1 cellular context compared by ENCODE assay signal in the genomic region with DNA sequence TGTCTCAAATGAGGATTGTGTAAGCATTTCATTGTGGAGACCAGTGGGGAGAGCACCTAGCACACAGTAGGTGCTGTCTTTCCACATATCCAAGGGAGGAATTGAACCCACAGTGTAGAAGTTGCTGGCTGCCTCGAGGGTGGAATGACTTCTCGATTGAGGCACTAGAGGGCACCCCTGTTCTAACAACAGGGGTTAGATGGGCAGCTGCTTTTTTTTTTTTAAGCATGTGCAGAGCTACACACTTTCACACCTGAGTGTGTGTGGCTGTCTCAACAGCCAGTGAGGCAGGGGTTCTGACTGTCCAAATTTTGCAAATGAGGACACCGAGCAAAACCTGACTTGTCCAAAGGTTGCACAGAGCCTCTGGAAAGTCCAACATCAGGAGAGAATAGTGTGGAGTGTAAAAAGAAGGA.
TF ChIP-seq lines count a peak whose summit lies in the region.

No MANE protein-coding gene starts in this region.

TF ChIP-seq in HepG2, 621 proteins besides CTCF, POLR2A, EP300 and RAD21 (continued from another document):
- TF ChIP-seq, protein P1, sequence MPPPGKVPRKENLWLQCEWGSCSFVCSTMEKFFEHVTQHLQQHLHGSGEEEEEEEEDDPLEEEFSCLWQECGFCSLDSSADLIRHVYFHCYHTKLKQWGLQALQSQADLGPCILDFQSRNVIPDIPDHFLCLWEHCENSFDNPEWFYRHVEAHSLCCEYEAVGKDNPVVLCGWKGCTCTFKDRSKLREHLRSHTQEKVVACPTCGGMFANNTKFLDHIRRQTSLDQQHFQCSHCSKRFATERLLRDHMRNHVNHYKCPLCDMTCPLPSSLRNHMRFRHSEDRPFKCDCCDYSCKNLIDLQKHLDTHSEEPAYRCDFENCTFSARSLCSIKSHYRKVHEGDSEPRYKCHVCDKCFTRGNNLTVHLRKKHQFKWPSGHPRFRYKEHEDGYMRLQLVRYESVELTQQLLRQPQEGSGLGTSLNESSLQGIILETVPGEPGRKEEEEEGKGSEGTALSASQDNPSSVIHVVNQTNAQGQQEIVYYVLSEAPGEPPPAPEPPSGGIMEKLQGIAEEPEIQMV (CRISPR knock-in tag; IDR thresholded peaks at IDR 0.05; ENCODE audit: low read depth): peak; percentile 45; the same call in 1 of the 2 replicates
- TF ChIP-seq, protein P2, sequence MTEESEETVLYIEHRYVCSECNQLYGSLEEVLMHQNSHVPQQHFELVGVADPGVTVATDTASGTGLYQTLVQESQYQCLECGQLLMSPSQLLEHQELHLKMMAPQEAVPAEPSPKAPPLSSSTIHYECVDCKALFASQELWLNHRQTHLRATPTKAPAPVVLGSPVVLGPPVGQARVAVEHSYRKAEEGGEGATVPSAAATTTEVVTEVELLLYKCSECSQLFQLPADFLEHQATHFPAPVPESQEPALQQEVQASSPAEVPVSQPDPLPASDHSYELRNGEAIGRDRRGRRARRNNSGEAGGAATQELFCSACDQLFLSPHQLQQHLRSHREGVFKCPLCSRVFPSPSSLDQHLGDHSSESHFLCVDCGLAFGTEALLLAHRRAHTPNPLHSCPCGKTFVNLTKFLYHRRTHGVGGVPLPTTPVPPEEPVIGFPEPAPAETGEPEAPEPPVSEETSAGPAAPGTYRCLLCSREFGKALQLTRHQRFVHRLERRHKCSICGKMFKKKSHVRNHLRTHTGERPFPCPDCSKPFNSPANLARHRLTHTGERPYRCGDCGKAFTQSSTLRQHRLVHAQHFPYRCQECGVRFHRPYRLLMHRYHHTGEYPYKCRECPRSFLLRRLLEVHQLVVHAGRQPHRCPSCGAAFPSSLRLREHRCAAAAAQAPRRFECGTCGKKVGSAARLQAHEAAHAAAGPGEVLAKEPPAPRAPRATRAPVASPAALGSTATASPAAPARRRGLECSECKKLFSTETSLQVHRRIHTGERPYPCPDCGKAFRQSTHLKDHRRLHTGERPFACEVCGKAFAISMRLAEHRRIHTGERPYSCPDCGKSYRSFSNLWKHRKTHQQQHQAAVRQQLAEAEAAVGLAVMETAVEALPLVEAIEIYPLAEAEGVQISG (CRISPR knock-in tag; IDR thresholded peaks at IDR 0.05): peak; percentile 24; the same call in 1 of the 2 replicates
- TF ChIP-seq, protein P3, sequence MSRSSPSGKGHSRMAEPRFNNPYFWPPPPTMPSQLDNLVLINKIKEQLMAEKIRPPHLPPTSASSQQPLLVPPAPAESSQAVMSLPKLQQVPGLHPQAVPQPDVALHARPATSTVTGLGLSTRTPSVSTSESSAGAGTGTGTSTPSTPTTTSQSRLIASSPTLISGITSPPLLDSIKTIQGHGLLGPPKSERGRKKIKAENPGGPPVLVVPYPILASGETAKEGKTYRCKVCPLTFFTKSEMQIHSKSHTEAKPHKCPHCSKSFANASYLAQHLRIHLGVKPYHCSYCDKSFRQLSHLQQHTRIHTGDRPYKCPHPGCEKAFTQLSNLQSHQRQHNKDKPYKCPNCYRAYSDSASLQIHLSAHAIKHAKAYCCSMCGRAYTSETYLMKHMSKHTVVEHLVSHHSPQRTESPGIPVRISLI (CRISPR knock-in tag; IDR thresholded peaks at IDR 0.05; ENCODE audit: borderline replicate concordance): peak; percentile 99
- TF ChIP-seq NONO (IDR thresholded peaks at IDR 0.05) (no peak), NONO (CRISPR knock-in tag; conservative IDR thresholded peaks at IDR 0.05) (peak; percentile 52; the same call in 1 of the 2 replicates), ZFAT (CRISPR knock-in tag; conservative IDR thresholded peaks at IDR 0.05) (no peak), STAG1 (CRISPR knock-in tag; IDR thresholded peaks at IDR 0.05) (peak; percentile 87), ETV6 (CRISPR knock-in tag; conservative IDR thresholded peaks at IDR 0.05) (no peak), ATRX (CRISPR knock-in tag; IDR thresholded peaks at IDR 0.05; ENCODE audit: borderline replicate concordance) (no peak), TAF1 (CRISPR knock-in tag; IDR thresholded peaks at IDR 0.05) (no peak), ZKSCAN1 (IDR thresholded peaks at IDR 0.05; ENCODE audit: low read length) (peak; percentile 99), KDM1A (CRISPR knock-in tag; IDR thresholded peaks at IDR 0.05) (0 out of 2 replicates have a peak, but pooled peaks have one; percentile 17), RCOR2 (CRISPR knock-in tag; IDR thresholded peaks at IDR 0.05) (0 out of 2 replicates have a peak, but pooled peaks have one; percentile 30), PPARG (CRISPR knock-in tag; conservative IDR thresholded peaks at IDR 0.05) (peak; percentile 61; the same call in 1 of the 2 replicates), KAT8 (CRISPR knock-in tag; IDR thresholded peaks at IDR 0.05) (no peak), ZMYM2 (CRISPR knock-in tag; IDR thresholded peaks at IDR 0.05) (peak; percentile 72; the same call in 1 of the 2 replicates), ZBTB7A (CRISPR knock-in tag; IDR thresholded peaks at IDR 0.05) (no peak), MIXL1 (CRISPR knock-in tag; IDR thresholded peaks at IDR 0.05) (0 out of 2 replicates have a peak, but pooled peaks have one; percentile 12), BHLHE40 (IDR thresholded peaks at IDR 0.05; ENCODE audit: low read length) (peak; percentile 94), ZNF234 (CRISPR knock-in tag; conservative IDR thresholded peaks at IDR 0.05) (no peak), SOX5 (CRISPR knock-in tag; IDR thresholded peaks at IDR 0.05; ENCODE audit: borderline replicate concordance) (peak; percentile 23; the same call in 1 of the 2 replicates), SOX6 (IDR thresholded peaks at IDR 0.05) (no peak), SOX6 (CRISPR knock-in tag; IDR thresholded peaks at IDR 0.05) (peak; percentile 21; the same call in 1 of the 2 replicates), REPIN1 (CRISPR knock-in tag; IDR thresholded peaks at IDR 0.05; ENCODE audit: borderline replicate concordance, low read depth) (0 out of 2 replicates have a peak, but pooled peaks have one; percentile 33), TEAD3 (CRISPR knock-in tag; optimal IDR thresholded peaks at IDR 0.05; ENCODE audit: borderline replicate concordance) (no peak), MYC (CRISPR knock-in tag; IDR thresholded peaks at IDR 0.05; ENCODE audit: borderline replicate concordance) (peak; percentile 51; the same call in 1 of the 2 replicates), ZFY (CRISPR knock-in tag; IDR thresholded peaks at IDR 0.05) (peak; percentile 24; the same call in 1 of the 2 replicates), ZNF121 (CRISPR knock-in tag; IDR thresholded peaks at IDR 0.05) (peak; percentile 77), SRSF9 (IDR thresholded peaks at IDR 0.05; ENCODE audit: borderline replicate concordance, insufficient read depth, low read depth, low read length, poor library complexity, severe bottlenecking) (no peak), ZNF83 (CRISPR knock-in tag; IDR thresholded peaks at IDR 0.05; ENCODE audit: borderline replicate concordance) (no peak)
- TF ChIP-seq, protein P4, sequence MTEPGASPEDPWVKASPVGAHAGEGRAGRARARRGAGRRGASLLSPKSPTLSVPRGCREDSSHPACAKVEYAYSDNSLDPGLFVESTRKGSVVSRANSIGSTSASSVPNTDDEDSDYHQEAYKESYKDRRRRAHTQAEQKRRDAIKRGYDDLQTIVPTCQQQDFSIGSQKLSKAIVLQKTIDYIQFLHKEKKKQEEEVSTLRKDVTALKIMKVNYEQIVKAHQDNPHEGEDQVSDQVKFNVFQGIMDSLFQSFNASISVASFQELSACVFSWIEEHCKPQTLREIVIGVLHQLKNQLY (CRISPR knock-in tag; IDR thresholded peaks at IDR 0.05): no peak
- TF ChIP-seq, protein P5, sequence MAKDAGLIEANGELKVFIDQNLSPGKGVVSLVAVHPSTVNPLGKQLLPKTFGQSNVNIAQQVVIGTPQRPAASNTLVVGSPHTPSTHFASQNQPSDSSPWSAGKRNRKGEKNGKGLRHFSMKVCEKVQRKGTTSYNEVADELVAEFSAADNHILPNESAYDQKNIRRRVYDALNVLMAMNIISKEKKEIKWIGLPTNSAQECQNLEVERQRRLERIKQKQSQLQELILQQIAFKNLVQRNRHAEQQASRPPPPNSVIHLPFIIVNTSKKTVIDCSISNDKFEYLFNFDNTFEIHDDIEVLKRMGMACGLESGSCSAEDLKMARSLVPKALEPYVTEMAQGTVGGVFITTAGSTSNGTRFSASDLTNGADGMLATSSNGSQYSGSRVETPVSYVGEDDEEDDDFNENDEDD (CRISPR knock-in tag; IDR thresholded peaks at IDR 0.05; ENCODE audit: borderline replicate concordance): peak; percentile 57; the same call in 1 of the 2 replicates
- TF ChIP-seq, protein P6, sequence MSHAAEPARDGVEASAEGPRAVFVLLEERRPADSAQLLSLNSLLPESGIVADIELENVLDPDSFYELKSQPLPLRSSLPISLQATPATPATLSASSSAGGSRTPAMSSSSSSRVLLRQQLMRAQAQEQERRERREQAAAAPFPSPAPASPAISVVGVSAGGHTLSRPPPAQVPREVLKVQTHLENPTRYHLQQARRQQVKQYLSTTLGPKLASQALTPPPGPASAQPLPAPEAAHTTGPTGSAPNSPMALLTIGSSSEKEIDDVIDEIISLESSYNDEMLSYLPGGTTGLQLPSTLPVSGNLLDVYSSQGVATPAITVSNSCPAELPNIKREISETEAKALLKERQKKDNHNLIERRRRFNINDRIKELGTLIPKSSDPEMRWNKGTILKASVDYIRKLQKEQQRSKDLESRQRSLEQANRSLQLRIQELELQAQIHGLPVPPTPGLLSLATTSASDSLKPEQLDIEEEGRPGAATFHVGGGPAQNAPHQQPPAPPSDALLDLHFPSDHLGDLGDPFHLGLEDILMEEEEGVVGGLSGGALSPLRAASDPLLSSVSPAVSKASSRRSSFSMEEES (CRISPR knock-in tag; IDR thresholded peaks at IDR 0.05): peak; percentile 67; the same call in 1 of the 2 replicates
- TF ChIP-seq, protein P7, sequence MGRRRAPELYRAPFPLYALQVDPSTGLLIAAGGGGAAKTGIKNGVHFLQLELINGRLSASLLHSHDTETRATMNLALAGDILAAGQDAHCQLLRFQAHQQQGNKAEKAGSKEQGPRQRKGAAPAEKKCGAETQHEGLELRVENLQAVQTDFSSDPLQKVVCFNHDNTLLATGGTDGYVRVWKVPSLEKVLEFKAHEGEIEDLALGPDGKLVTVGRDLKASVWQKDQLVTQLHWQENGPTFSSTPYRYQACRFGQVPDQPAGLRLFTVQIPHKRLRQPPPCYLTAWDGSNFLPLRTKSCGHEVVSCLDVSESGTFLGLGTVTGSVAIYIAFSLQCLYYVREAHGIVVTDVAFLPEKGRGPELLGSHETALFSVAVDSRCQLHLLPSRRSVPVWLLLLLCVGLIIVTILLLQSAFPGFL (CRISPR knock-in tag; IDR thresholded peaks at IDR 0.05): no peak
- TF ChIP-seq, protein P8, sequence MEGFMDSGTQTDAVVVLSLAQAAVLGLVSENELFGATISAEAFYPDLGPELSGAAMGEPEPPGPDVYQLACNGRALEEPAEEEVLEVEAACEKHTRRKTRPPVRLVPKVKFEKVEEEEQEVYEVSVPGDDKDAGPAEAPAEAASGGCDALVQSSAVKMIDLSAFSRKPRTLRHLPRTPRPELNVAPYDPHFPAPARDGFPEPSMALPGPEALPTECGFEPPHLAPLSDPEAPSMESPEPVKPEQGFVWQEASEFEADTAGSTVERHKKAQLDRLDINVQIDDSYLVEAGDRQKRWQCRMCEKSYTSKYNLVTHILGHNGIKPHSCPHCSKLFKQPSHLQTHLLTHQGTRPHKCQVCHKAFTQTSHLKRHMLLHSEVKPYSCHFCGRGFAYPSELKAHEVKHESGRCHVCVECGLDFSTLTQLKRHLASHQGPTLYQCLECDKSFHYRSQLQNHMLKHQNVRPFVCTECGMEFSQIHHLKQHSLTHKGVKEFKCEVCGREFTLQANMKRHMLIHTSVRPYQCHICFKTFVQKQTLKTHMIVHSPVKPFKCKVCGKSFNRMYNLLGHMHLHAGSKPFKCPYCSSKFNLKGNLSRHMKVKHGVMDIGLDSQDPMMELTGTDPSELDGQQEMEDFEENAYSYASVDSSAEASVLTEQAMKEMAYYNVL (CRISPR knock-in tag; IDR thresholded peaks at IDR 0.05; ENCODE audit: borderline replicate concordance): 0 out of 2 replicates have a peak, but pooled peaks have one; percentile 29
- TF ChIP-seq, protein P9, sequence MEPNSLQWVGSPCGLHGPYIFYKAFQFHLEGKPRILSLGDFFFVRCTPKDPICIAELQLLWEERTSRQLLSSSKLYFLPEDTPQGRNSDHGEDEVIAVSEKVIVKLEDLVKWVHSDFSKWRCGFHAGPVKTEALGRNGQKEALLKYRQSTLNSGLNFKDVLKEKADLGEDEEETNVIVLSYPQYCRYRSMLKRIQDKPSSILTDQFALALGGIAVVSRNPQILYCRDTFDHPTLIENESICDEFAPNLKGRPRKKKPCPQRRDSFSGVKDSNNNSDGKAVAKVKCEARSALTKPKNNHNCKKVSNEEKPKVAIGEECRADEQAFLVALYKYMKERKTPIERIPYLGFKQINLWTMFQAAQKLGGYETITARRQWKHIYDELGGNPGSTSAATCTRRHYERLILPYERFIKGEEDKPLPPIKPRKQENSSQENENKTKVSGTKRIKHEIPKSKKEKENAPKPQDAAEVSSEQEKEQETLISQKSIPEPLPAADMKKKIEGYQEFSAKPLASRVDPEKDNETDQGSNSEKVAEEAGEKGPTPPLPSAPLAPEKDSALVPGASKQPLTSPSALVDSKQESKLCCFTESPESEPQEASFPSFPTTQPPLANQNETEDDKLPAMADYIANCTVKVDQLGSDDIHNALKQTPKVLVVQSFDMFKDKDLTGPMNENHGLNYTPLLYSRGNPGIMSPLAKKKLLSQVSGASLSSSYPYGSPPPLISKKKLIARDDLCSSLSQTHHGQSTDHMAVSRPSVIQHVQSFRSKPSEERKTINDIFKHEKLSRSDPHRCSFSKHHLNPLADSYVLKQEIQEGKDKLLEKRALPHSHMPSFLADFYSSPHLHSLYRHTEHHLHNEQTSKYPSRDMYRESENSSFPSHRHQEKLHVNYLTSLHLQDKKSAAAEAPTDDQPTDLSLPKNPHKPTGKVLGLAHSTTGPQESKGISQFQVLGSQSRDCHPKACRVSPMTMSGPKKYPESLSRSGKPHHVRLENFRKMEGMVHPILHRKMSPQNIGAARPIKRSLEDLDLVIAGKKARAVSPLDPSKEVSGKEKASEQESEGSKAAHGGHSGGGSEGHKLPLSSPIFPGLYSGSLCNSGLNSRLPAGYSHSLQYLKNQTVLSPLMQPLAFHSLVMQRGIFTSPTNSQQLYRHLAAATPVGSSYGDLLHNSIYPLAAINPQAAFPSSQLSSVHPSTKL (CRISPR knock-in tag; IDR thresholded peaks at IDR 0.05): 0 out of 2 replicates have a peak, but pooled peaks have one; percentile 17
- TF ChIP-seq, protein P10, sequence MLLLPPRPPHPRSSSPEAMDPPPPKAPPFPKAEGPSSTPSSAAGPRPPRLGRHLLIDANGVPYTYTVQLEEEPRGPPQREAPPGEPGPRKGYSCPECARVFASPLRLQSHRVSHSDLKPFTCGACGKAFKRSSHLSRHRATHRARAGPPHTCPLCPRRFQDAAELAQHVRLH (CRISPR knock-in tag; IDR thresholded peaks at IDR 0.05; ENCODE audit: borderline replicate concordance, low read depth): peak; percentile 48; the same call in 1 of the 2 replicates
- TF ChIP-seq, protein P11, sequence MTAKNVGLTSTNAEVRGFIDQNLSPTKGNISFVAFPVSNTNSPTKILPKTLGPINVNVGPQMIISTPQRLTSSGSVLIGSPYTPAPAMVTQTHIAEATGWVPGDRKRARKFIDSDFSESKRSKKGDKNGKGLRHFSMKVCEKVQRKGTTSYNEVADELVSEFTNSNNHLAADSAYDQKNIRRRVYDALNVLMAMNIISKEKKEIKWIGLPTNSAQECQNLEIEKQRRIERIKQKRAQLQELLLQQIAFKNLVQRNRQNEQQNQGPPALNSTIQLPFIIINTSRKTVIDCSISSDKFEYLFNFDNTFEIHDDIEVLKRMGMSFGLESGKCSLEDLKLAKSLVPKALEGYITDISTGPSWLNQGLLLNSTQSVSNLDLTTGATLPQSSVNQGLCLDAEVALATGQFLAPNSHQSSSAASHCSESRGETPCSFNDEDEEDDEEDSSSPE (CRISPR knock-in tag; IDR thresholded peaks at IDR 0.05): peak; percentile 43; the same call in 1 of the 2 replicates
- TF ChIP-seq, protein P12, sequence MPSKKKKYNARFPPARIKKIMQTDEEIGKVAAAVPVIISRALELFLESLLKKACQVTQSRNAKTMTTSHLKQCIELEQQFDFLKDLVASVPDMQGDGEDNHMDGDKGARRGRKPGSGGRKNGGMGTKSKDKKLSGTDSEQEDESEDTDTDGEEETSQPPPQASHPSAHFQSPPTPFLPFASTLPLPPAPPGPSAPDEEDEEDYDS (CRISPR knock-in tag; IDR thresholded peaks at IDR 0.05): 0 out of 2 replicates have a peak, but pooled peaks have one; percentile 10
